In the genomic region with DNA sequence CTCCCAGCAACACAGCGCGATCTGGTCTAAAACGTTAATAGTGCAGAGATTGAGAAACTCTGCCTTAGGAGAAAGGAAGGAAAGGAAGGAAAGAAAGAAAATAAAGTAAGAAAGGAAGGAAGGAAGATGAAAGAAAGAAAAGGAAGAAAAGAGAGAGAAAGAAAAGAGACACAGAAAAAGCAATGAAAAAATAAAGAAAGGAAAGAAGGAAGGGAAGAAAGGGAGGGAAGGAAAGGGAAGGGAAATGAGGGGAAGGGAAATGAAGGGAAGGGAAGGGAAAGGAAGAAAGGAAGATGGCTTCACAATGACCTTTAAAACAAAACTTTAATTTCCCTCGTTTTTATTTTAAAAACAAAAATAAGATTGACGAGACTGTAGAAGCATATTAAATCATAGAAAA, we compare ENCODE assay signal across 35 cellular contexts.
"Had no signal": no experiment of that assay in that cellular context is flagged by ENCODE, and none has a peak within 500 bp of the region (broad histone marks: within the 10 kb centered on the region; RNA-seq: fewer than 3 reads in every experiment).

No MANE protein-coding gene starts in this region.

- H3K27me3 ChIP-seq: MG63 had no signal

- DNase-seq: Kasumi-1, MG63, MM.1S, MV-4-11, NCI-H1048, NCI-H1092, NCI-H1092 treated with DMSO at 0.1 percent for 48 hours, NCI-H1105, NCI-H1105 treated with DMSO at 0.1 percent for 48 hours, NCI-H1417, NCI-H1417 treated with DMSO at 0.1 percent for 48 hours, NCI-H1436, NCI-H1436 treated with DMSO at 0.1 percent for 48 hours, NCI-H146, NCI-H1694 treated with DMSO at 0.1 percent for 48 hours, NCI-H187, NCI-H187 treated with DMSO at 0.1 percent for 48 hours, NCI-H1930, NCI-H2029, NCI-H2029 treated with DMSO at 0.1 percent for 48 hours, NCI-H2081, NCI-H2081 treated with DMSO at 0.1 percent for 48 hours, NCI-H2107, NCI-H2171, NCI-H2171 treated with DMSO at 0.1 percent for 48 hours, NCI-H2227 treated with DMSO at 0.1 percent for 48 hours, NCI-H226, NCI-H345, NCI-H446, NCI-H446 treated with DMSO at 0.1 percent for 48 hours, NCI-H510A, NCI-H510A treated with DMSO at 0.1 percent for 48 hours, NCI-H524, NCI-H524 treated with DMSO at 0.1 percent for 48 hours, NCI-H526 had no signal

- H3K4me3 ChIP-seq: MG63 had no signal

- H3K36me3 ChIP-seq: MG63 had no signal
